Comparison of ENCODE assay signal across 8 cellular contexts in the genomic region with DNA sequence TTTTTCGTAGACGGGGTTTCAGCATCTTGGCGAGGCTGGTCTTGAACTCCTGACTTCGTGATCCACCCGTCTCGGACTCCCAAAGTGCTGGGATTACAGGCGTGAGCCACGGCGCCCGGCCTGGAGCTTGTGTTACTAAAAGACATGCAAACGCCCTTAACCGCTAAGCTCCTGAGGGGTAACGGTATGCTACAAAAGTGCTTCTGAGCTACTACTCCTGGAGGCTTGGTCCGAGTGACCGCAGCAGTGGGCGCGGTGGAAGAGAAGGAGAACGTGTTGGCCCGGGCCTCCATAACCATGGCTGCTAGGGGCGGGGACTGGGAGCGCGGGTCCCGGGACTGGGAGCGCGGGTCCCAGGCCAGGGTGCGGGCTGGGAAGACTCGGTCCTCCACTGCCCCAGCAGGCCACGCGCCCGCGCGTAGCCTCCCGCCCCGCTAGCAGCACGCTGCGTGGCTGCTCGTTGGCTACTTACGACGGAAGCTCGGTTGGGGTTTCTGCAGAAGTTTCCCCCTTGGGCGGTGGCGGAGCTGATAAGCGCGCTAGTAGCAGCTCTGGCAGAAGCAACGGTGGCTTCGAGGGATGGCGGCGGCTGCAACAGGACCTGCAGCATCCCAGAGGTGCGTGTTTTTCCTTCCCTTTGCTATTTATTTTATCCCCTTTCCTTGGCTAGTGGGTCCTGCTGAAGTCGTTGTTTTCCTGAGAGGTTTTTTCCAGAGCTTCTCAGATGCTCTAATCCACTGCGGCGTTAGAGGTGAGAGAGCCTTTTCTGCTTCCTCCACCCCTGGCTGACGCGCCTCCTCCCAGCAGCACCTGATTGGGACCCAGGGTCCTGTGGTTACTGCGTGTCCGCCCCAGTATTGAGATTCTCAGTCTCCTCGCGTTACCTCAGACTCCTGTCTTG.
A peak's percentile ranks its signal among the peaks of the same experiment; 100 is the strongest.
DNase-seq lines count a peak whose midpoint lies in the region; ATAC-seq and TF ChIP-seq lines count a peak whose summit lies in the region.

No MANE protein-coding gene starts in this region.

- no peaks in the 10 kb centered on the region for H3K9me3 ChIP-seq in naive thymus-derived CD4-positive, alpha-beta T cell (ENCODE audit: control insufficient read depth in 2 of 3, low read length in 3 of 3)

- DNase-seq in ELR (ENCODE audit: low read depth) = peak; percentile 82
- DNase-seq in HuH-7.5 (ENCODE audit: low spot score) = peak; percentile 43
- DNase-seq in RPMI8226 = peak; percentile 26
- peak; percentile 55 for DNase-seq in activated T-helper 9 cell treated with anti-CD3 and anti-CD28 coated beads, Interleukin-2, amount 50 U/mL, for 16 hours (ENCODE audit: low read depth)
- peak; percentile 82 for DNase-seq in fibroblast of mammary gland (ENCODE audit: low read depth)
- DNase-seq in naive thymus-derived CD4-positive, alpha-beta T cell = peak; percentile 48 to 82 (median 70)
- DNase-seq in stimulated activated CD8-positive, alpha-beta memory T cell treated with anti-CD3 and anti-CD28 coated beads, Interleukin-7, amount 100 ng/mL, for 24 hours (ENCODE audit: low read depth) = peak; percentile 43

- peaks cover 0 to 2% (median 0%) of the 10 kb centered on the region in 11 donors for H3K9me3 Mint-ChIP-seq in naive thymus-derived CD4-positive, alpha-beta T cell

- peak overlapping the region; percentile 75 for H3K4me3 ChIP-seq in fibroblast of mammary gland (ENCODE audit: control insufficient read depth, low read depth, low read length)
- H3K4me3 ChIP-seq in naive thymus-derived CD4-positive, alpha-beta T cell (ENCODE audit: low read length) = peak overlapping the region; percentile 71

- intact Hi-C loops in naive thymus-derived CD4-positive, alpha-beta T cell (cut with micrococcal nuclease) = loop anchor here (1.0 to 5.0 kb wide), 7 partner anchors 17 to 461 kb away; a partner anchor contains a TSS

- peaks cover 1 to 9% (median 5%) of the 10 kb centered on the region in 5 donors for H3K36me3 Mint-ChIP-seq in naive thymus-derived CD4-positive, alpha-beta T cell

- no peak for TF ChIP-seq CTCF in fibroblast of mammary gland (conservative IDR thresholded peaks at IDR 0.05; ENCODE audit: control insufficient read depth, insufficient read depth, low read depth, low read length)

- POLR2A ChIA-PET in naive thymus-derived CD4-positive, alpha-beta T cell (lab: Charles Lee) = interaction anchor here (0.6 to 1.5 kb wide), 5 partner anchors 8 to 395 kb away, joined by 3 to 8 read pairs (median 5); a partner anchor contains a TSS

- H3K4me1 Mint-ChIP-seq in naive thymus-derived CD4-positive, alpha-beta T cell = peaks cover 11 to 38% (median 24%) of the 10 kb centered on the region in 7 donors

- peaks cover 0 to 5% (median 0%) of the 10 kb centered on the region in 3 experiments for H3K36me3 ChIP-seq in naive thymus-derived CD4-positive, alpha-beta T cell (ENCODE audit: control insufficient read depth in 2 of 3, insufficient read depth in 3 of 3, low read length in 3 of 3)

- peak; percentile 94 for ATAC-seq in naive thymus-derived CD4-positive, alpha-beta T cell
- no peak for ATAC-seq in GM19397 (IDR thresholded peaks at IDR 0.05; ENCODE audit: unreplicated experiment)

- H3K27me3 ChIP-seq in naive thymus-derived CD4-positive, alpha-beta T cell (ENCODE audit: control insufficient read depth in 2 of 2, insufficient read depth in 2 of 2, low read length in 2 of 2) = no peaks in the 10 kb centered on the region

- CTCF ChIA-PET in naive thymus-derived CD4-positive, alpha-beta T cell (lab: Charles Lee) = interaction anchor here (0.6 to 1.1 kb wide), 2 partner anchors 21 to 381 kb away, joined by 3 read pairs; no protein-coding TSS in a partner anchor

- peak overlapping the region; percentile 87 to 98 (median 95) for H3K4me3 Mint-ChIP-seq in naive thymus-derived CD4-positive, alpha-beta T cell

- H3K27me3 Mint-ChIP-seq in naive thymus-derived CD4-positive, alpha-beta T cell = peaks cover 0 to 5% (median 0%) of the 10 kb centered on the region in 5 donors

- H3K4me1 ChIP-seq in naive thymus-derived CD4-positive, alpha-beta T cell (ENCODE audit: control insufficient read depth in 2 of 2, insufficient read depth in 2 of 2, low read length in 2 of 2) = peaks cover 0 to 5% of the 10 kb centered on the region in 2 donors

- peak overlapping the region; percentile 84 to 94 (median 90) for H3K27ac Mint-ChIP-seq in naive thymus-derived CD4-positive, alpha-beta T cell

- H3K27ac ChIP-seq in naive thymus-derived CD4-positive, alpha-beta T cell (ENCODE audit: low read depth, low read length) = peak overlapping the region; percentile 63

Comparison
In these comparisons a context has a peak if more than half of its experiments do, and no peak if none do; other contexts are left out.
1. DNase-seq: peak in every context shown above with its lines; median percentile 82 in ELR; 82 in fibroblast of mammary gland; 70 in naive thymus-derived CD4-positive, alpha-beta T cell; 55 in activated T-helper 9 cell treated with anti-CD3 and anti-CD28 coated beads, Interleukin-2, amount 50 U/mL, for 16 hours; 43 in HuH-7.5; 43 in stimulated activated CD8-positive, alpha-beta memory T cell treated with anti-CD3 and anti-CD28 coated beads, Interleukin-7, amount 100 ng/mL, for 24 hours; 26 in RPMI8226.